In genomic region chrX:71111851-71112468, GRCh38 we compare ENCODE assay signal across 8 cellular contexts. TPM values are rescaled to one million over a fixed set of nuclear protein-coding genes. Genes with fewer than 3 reads are reported as not detected.
DNase-seq lines count a peak whose midpoint lies in the region; ATAC-seq lines count a peak whose summit lies in the region.

No MANE protein-coding gene starts in this region.

- H3K4me3 Mint-ChIP-seq in T-helper 1 cell treated with Interleukin-12 subunit alpha and Interleukin-12 subunit beta and Interleukin-4 antibody, amounts not matched to agents 30 μg/mL and 1 μg/mL, for 36 hours, result peak overlapping the region; percentile 100
- H3K4me3 Mint-ChIP-seq in natural killer cell treated with Interleukin-12 subunit alpha and Interleukin-12 subunit beta and Interleukin-15 and Interleukin-18, amount 100 ng/mL, for 72 hours, result peak overlapping the region; percentile 98

- no peak for DNase-seq in natural killer cell treated with Interleukin-12 subunit alpha and Interleukin-12 subunit beta and Interleukin-15 and Interleukin-18, amount 100 ng/mL, for 72 hours (ENCODE audit: low spot score)
- no peak for DNase-seq in NCI-H446 (lab: John Stamatoyannopoulos, UW)
- DNase-seq in GOT3 (lab: John Stamatoyannopoulos, UW), result no peak
- no peak for DNase-seq in H4 (ENCODE audit: low spot score)

- ATAC-seq in GM18873 (IDR thresholded peaks at IDR 0.05; ENCODE audit: low FRiP score, unreplicated experiment) (peak; percentile 14), HG02759 (IDR thresholded peaks at IDR 0.05; ENCODE audit: unreplicated experiment) (peak; percentile 30), HG02970 (IDR thresholded peaks at IDR 0.05; ENCODE audit: low FRiP score, unreplicated experiment) (no peak)
- peak; percentile 16 to 36 for ATAC-seq in natural killer cell treated with Interleukin-12 subunit alpha and Interleukin-12 subunit beta and Interleukin-15 and Interleukin-18, amount 100 ng/mL, for 72 hours

- H3K27ac Mint-ChIP-seq in T-helper 1 cell treated with Interleukin-12 subunit alpha and Interleukin-12 subunit beta and Interleukin-4 antibody, amounts not matched to agents 30 μg/mL and 1 μg/mL, for 36 hours, result peak overlapping the region; percentile 96
- peak overlapping the region; percentile 91 to 98 for H3K27ac Mint-ChIP-seq in natural killer cell treated with Interleukin-12 subunit alpha and Interleukin-12 subunit beta and Interleukin-15 and Interleukin-18, amount 100 ng/mL, for 72 hours

- no peaks in the 10 kb centered on the region for H3K9me3 Mint-ChIP-seq in T-helper 1 cell treated with Interleukin-12 subunit alpha and Interleukin-12 subunit beta and Interleukin-4 antibody, amounts not matched to agents 30 μg/mL and 1 μg/mL, for 36 hours
- H3K9me3 Mint-ChIP-seq in natural killer cell treated with Interleukin-12 subunit alpha and Interleukin-12 subunit beta and Interleukin-15 and Interleukin-18, amount 100 ng/mL, for 72 hours, result no peaks in the 10 kb centered on the region

- H3K36me3 Mint-ChIP-seq in T-helper 1 cell treated with Interleukin-12 subunit alpha and Interleukin-12 subunit beta and Interleukin-4 antibody, amounts not matched to agents 30 μg/mL and 1 μg/mL, for 36 hours (ENCODE audit: low read depth), result peaks cover 45% of the 10 kb centered on the region
- H3K36me3 Mint-ChIP-seq in natural killer cell treated with Interleukin-12 subunit alpha and Interleukin-12 subunit beta and Interleukin-15 and Interleukin-18, amount 100 ng/mL, for 72 hours, result peaks cover 19% of the 10 kb centered on the region

- no peaks in the 10 kb centered on the region for H3K27me3 Mint-ChIP-seq in T-helper 1 cell treated with Interleukin-12 subunit alpha and Interleukin-12 subunit beta and Interleukin-4 antibody, amounts not matched to agents 30 μg/mL and 1 μg/mL, for 36 hours (ENCODE audit: low read depth)
- peaks cover 0 to 6% of the 10 kb centered on the region in 2 donors for H3K27me3 Mint-ChIP-seq in natural killer cell treated with Interleukin-12 subunit alpha and Interleukin-12 subunit beta and Interleukin-15 and Interleukin-18, amount 100 ng/mL, for 72 hours

- H3K4me1 Mint-ChIP-seq in T-helper 1 cell treated with Interleukin-12 subunit alpha and Interleukin-12 subunit beta and Interleukin-4 antibody, amounts not matched to agents 30 μg/mL and 1 μg/mL, for 36 hours (ENCODE audit: low read depth), result peaks cover 34% of the 10 kb centered on the region
- peaks cover 37 to 48% of the 10 kb centered on the region in 2 donors for H3K4me1 Mint-ChIP-seq in natural killer cell treated with Interleukin-12 subunit alpha and Interleukin-12 subunit beta and Interleukin-15 and Interleukin-18, amount 100 ng/mL, for 72 hours (ENCODE audit: low read depth in 2 of 2)

RNA-seq across cellular contexts. Expression of gene IL2RG, which starts 0.6 kb away (rescaled TPM):
- total RNA-seq in natural killer cell treated with Interleukin-12 subunit alpha and Interleukin-12 subunit beta and Interleukin-15 and Interleukin-18, amount 100 ng/mL, for 72 hours, result 100 to 1,000 TPM; 241 to 512 TPM
- not detected in 2 replicates for total RNA-seq in H4 (2014; rRNA removed; shearing (Covaris generic))

RNA-seq across cellular contexts. Expression of gene CXorf65, which starts 5.4 kb away (rescaled TPM):
- 10 to 100 TPM; 18.0 to 28.1 TPM for total RNA-seq in natural killer cell treated with Interleukin-12 subunit alpha and Interleukin-12 subunit beta and Interleukin-15 and Interleukin-18, amount 100 ng/mL, for 72 hours
- total RNA-seq in H4 (2014; rRNA removed; shearing (Covaris generic)), result not detected in 2 replicates

RNA-seq across cellular contexts. Expression of gene MED12, which starts 6.4 kb away (rescaled TPM):
- 10 to 100 TPM; 68.5 to 72.9 TPM for total RNA-seq in natural killer cell treated with Interleukin-12 subunit alpha and Interleukin-12 subunit beta and Interleukin-15 and Interleukin-18, amount 100 ng/mL, for 72 hours
- total RNA-seq in H4 (2014; rRNA removed; shearing (Covaris generic)), result 15.4 and 17.3 TPM in 2 replicates

RNA-seq across cellular contexts. Expression of gene FOXO4, which starts 16.3 kb away (rescaled TPM):
- 10 to 100 TPM; 10.0 to 20.6 TPM for total RNA-seq in natural killer cell treated with Interleukin-12 subunit alpha and Interleukin-12 subunit beta and Interleukin-15 and Interleukin-18, amount 100 ng/mL, for 72 hours
- 2.1 and 2.5 TPM in 2 replicates for total RNA-seq in H4 (2014; rRNA removed; shearing (Covaris generic))

RNA-seq across cellular contexts. Expression of gene NLGN3, which starts 32.7 kb away (rescaled TPM):
- total RNA-seq in natural killer cell treated with Interleukin-12 subunit alpha and Interleukin-12 subunit beta and Interleukin-15 and Interleukin-18, amount 100 ng/mL, for 72 hours, result 1 to 10 TPM in 1 of 2 donors, under 1 TPM in 1; 0.78 to 1.6 TPM
- total RNA-seq in H4 (2014; rRNA removed; shearing (Covaris generic)), result 0.25 and 0.31 TPM in 2 replicates

Comparison
In these comparisons a context has a peak if more than half of its experiments do, and no peak if none do; other contexts are left out.
1. RNA of gene IL2RG, which starts 0.6 kb away (total RNA-seq): 241 to 512 TPM in natural killer cell treated with Interleukin-12 subunit alpha and Interleukin-12 subunit beta and Interleukin-15 and Interleukin-18, amount 100 ng/mL, for 72 hours; not detected in H4; every median in the first group is over 100 times any median in the second.
2. RNA of gene CXorf65, which starts 5.4 kb away (total RNA-seq): 18.0 to 28.1 TPM in natural killer cell treated with Interleukin-12 subunit alpha and Interleukin-12 subunit beta and Interleukin-15 and Interleukin-18, amount 100 ng/mL, for 72 hours; not detected in H4; every median in the first group is over 10 times any median in the second.